In genomic region chr10:77501152-77501845, GRCh38 we compare ENCODE assay signal across 10 cellular contexts.
DNase-seq lines count a peak whose midpoint lies in the region; ATAC-seq and TF ChIP-seq lines count a peak whose summit lies in the region.
"Had no signal": no experiment of that assay in that cellular context is flagged by ENCODE, and none has a peak within 500 bp of the region (broad histone marks: within the 10 kb centered on the region; RNA-seq: fewer than 3 reads in every experiment).

No MANE protein-coding gene starts in this region.

- ATAC-seq in HG02885 (IDR thresholded peaks at IDR 0.05; ENCODE audit: poor library complexity, unreplicated experiment) = peak; percentile 14
- no peak for ATAC-seq in HG02798 (IDR thresholded peaks at IDR 0.05; ENCODE audit: poor library complexity, unreplicated experiment)

- H3K36me3 Mint-ChIP-seq in CD14-positive monocyte = no peaks in the 10 kb centered on the region
- H3K36me3 Mint-ChIP-seq: activated CD4-positive, alpha-beta memory T cell treated with anti-CD3 and anti-CD28 coated beads for 36 hours had no signal

- no peaks in the 10 kb centered on the region for H3K4me1 ChIP-seq in effector memory CD4-positive, alpha-beta T cell (ENCODE audit: control insufficient read depth, insufficient read depth, low read length, poor library complexity, severe bottlenecking)

- H3K4me1 Mint-ChIP-seq in CD14-positive monocyte = peaks cover 3% of the 10 kb centered on the region

- no peaks in the 10 kb centered on the region for H3K36me3 ChIP-seq in effector memory CD4-positive, alpha-beta T cell (ENCODE audit: control insufficient read depth, insufficient read depth, low read length)

- peaks cover 14 to 19% (median 16%) of the 10 kb centered on the region in 3 donors for H3K27me3 Mint-ChIP-seq in CD14-positive monocyte (ENCODE audit: low read depth in 3 of 3)
- H3K27me3 Mint-ChIP-seq: activated CD4-positive, alpha-beta memory T cell treated with anti-CD3 and anti-CD28 coated beads for 36 hours had no signal

- no peak overlapping the region for H3K4me3 Mint-ChIP-seq in CD14-positive monocyte
- H3K4me3 Mint-ChIP-seq: activated CD4-positive, alpha-beta memory T cell treated with anti-CD3 and anti-CD28 coated beads for 36 hours had no signal

- H3K27me3 ChIP-seq in effector memory CD4-positive, alpha-beta T cell (replicated peaks; ENCODE audit: control insufficient read depth, insufficient read depth, low read length, poor library complexity, severe bottlenecking) = no peaks in the 10 kb centered on the region

- intact Hi-C loops in CD14-positive monocyte (cut with micrococcal nuclease) = no loop called here

- no peak overlapping the region for H3K27ac ChIP-seq in effector memory CD4-positive, alpha-beta T cell (ENCODE audit: insufficient read depth, low read length, poor library complexity, severe bottlenecking)

- no peak overlapping the region for H3K4me3 ChIP-seq in effector memory CD4-positive, alpha-beta T cell (ENCODE audit: insufficient read depth, low read depth, low read length, poor library complexity, severe bottlenecking)

- DNase-seq in C1 segment of cervical spinal cord (lab: John Stamatoyannopoulos, UW) (peak in 8 of 14 donors; percentile 16 to 68 (median 20)), astrocyte of the hippocampus (ENCODE audit: low read depth, low spot score) (peak; percentile 83), midbrain (lab: John Stamatoyannopoulos, UW) (peak; percentile 24), CD14-positive monocyte (ENCODE audit: low spot score) (no peak), NCI-H524 treated with DMSO at 0.1 percent for 48 hours (lab: John Stamatoyannopoulos, UW) (no peak)
- DNase-seq in effector memory CD4-positive, alpha-beta T cell = no peak
- DNase-seq: activated CD4-positive, alpha-beta memory T cell treated with anti-CD3 and anti-CD28 coated beads for 36 hours; stimulated activated CD4-positive, alpha-beta T cell treated with anti-CD3 and anti-CD28 coated beads, Interleukin-2, amount 100 ng/mL, for 48 hours had no signal

- peak overlapping the region in 2 of 7 donors; percentile 17 to 20 for H3K27ac Mint-ChIP-seq in CD14-positive monocyte
- H3K27ac Mint-ChIP-seq: activated CD4-positive, alpha-beta memory T cell treated with anti-CD3 and anti-CD28 coated beads for 36 hours had no signal

- no peaks in the 10 kb centered on the region for H3K9me3 ChIP-seq in effector memory CD4-positive, alpha-beta T cell (ENCODE audit: control insufficient read depth, low read length)

- no peak for TF ChIP-seq CTCF in CD14-positive monocyte (IDR thresholded peaks at IDR 0.05)

- H3K9me3 Mint-ChIP-seq in CD14-positive monocyte = peaks cover 0 to 4% (median 0%) of the 10 kb centered on the region in 7 donors
- H3K9me3 Mint-ChIP-seq: activated CD4-positive, alpha-beta memory T cell treated with anti-CD3 and anti-CD28 coated beads for 36 hours had no signal

Comparison
In these comparisons a context has a peak if more than half of its experiments do, and no peak if none do; other contexts are left out.
1. DNase-seq: peak in C1 segment of cervical spinal cord (8 of 14), astrocyte of the hippocampus (single experiment) and midbrain (single experiment); none in effector memory CD4-positive, alpha-beta T cell (0 of 3), CD14-positive monocyte (single experiment) and NCI-H524 treated with DMSO at 0.1 percent for 48 hours (single experiment).